In genomic region chr20:54173653-54174451, GRCh38 we compare ENCODE assay signal across 9 cellular contexts. TPM values are rescaled to one million over a fixed set of nuclear protein-coding genes. Genes with fewer than 3 reads are reported as not detected.
DNase-seq lines count a peak whose midpoint lies in the region; ATAC-seq, FAIRE-seq and TF ChIP-seq lines count a peak whose summit lies in the region.
"Had no signal": no experiment of that assay in that cellular context is flagged by ENCODE, and none has a peak within 500 bp of the region (broad histone marks: within the 10 kb centered on the region; RNA-seq: fewer than 3 reads in every experiment).

Gene CYP24A1, minus strand, starts transcription at chr20:54173986. Its CDS starts 407 bp downstream, at chr20:54173579.

- peaks cover 5% of the 10 kb centered on the region for H3K4me1 Mint-ChIP-seq in activated T-helper 2 cell treated with anti-CD3 and anti-CD28 coated beads, Interferon-gamma antibody, Interleukin-2, Interleukin-4, amounts not matched to agents 10 μg/mL and 5 μg/mL and 100 μg/mL, durations not matched to agents 14 hours and 24 hours and 36 hours (ENCODE audit: low read depth)

- peak within 1 kb of the TSS; percentile 30 for H3K4me3 Mint-ChIP-seq in activated T-helper 2 cell treated with anti-CD3 and anti-CD28 coated beads, Interferon-gamma antibody, Interleukin-2, Interleukin-4, amounts not matched to agents 10 μg/mL and 5 μg/mL and 100 μg/mL, durations not matched to agents 14 hours and 24 hours and 36 hours (ENCODE audit: low read depth)
- H3K4me3 Mint-ChIP-seq: activated B cell treated with CpG ODN at 0.5 μM for 24 hours had no signal

- DNase-seq in 8988T (peak; percentile 78), H54 (ENCODE audit: insufficient read length, low spot score) (peak; percentile 55), left kidney (ENCODE audit: low read depth, low spot score) (peak; percentile 39), OCI-M2 (lab: John Stamatoyannopoulos, UW; ENCODE audit: unreplicated experiment) (no peak), C1 segment of cervical spinal cord (lab: John Stamatoyannopoulos, UW) (no peak), globus pallidus (ENCODE audit: low spot score) (no peak)
- DNase-seq in activated T-helper 2 cell treated with anti-CD3 and anti-CD28 coated beads, Interferon-gamma antibody, Interleukin-2, Interleukin-4, amounts not matched to agents 10 μg/mL and 5 μg/mL and 100 μg/mL, durations not matched to agents 14 hours and 24 hours and 36 hours (ENCODE audit: low spot score): no peak
- DNase-seq: activated B cell treated with CpG ODN at 0.5 μM for 24 hours had no signal

- no peaks in the 10 kb centered on the region for H3K9me3 Mint-ChIP-seq in activated T-helper 2 cell treated with anti-CD3 and anti-CD28 coated beads, Interferon-gamma antibody, Interleukin-2, Interleukin-4, amounts not matched to agents 10 μg/mL and 5 μg/mL and 100 μg/mL, durations not matched to agents 14 hours and 24 hours and 36 hours
- H3K9me3 Mint-ChIP-seq: activated B cell treated with CpG ODN at 0.5 μM for 24 hours had no signal

- no peak for FAIRE-seq in H54 (lab: Jason Lieb, UNC)

- ATAC-seq in GM19035 (IDR thresholded peaks at IDR 0.05; ENCODE audit: unreplicated experiment): no peak

- no peak for TF ChIP-seq POLR2A in H54 (IDR thresholded peaks at IDR 0.05; ENCODE audit: low read depth, low read length)

- intact Hi-C loops in activated T-helper 2 cell treated with anti-CD3 and anti-CD28 coated beads, Interferon-gamma antibody, Interleukin-2, Interleukin-4, amounts not matched to agents 10 μg/mL and 5 μg/mL and 100 μg/mL, durations not matched to agents 14 hours and 24 hours and 36 hours (cut with micrococcal nuclease): no loop called here

- H3K36me3 Mint-ChIP-seq in activated T-helper 2 cell treated with anti-CD3 and anti-CD28 coated beads, Interferon-gamma antibody, Interleukin-2, Interleukin-4, amounts not matched to agents 10 μg/mL and 5 μg/mL and 100 μg/mL, durations not matched to agents 14 hours and 24 hours and 36 hours (ENCODE audit: low read depth): no peaks in the 10 kb centered on the region

- no peak within 1 kb of the TSS for H3K27ac Mint-ChIP-seq in activated T-helper 2 cell treated with anti-CD3 and anti-CD28 coated beads, Interferon-gamma antibody, Interleukin-2, Interleukin-4, amounts not matched to agents 10 μg/mL and 5 μg/mL and 100 μg/mL, durations not matched to agents 14 hours and 24 hours and 36 hours
- H3K27ac Mint-ChIP-seq: activated B cell treated with CpG ODN at 0.5 μM for 24 hours had no signal

- H3K27me3 Mint-ChIP-seq in activated T-helper 2 cell treated with anti-CD3 and anti-CD28 coated beads, Interferon-gamma antibody, Interleukin-2, Interleukin-4, amounts not matched to agents 10 μg/mL and 5 μg/mL and 100 μg/mL, durations not matched to agents 14 hours and 24 hours and 36 hours (ENCODE audit: low read depth): peaks cover 74% of the 10 kb centered on the region

RNA-seq across cellular contexts. Expression of gene CYP24A1, which starts in this region (rescaled TPM):
- total RNA-seq in activated T-helper 2 cell treated with anti-CD3 and anti-CD28 coated beads, Interferon-gamma antibody, Interleukin-2, Interleukin-4, amounts not matched to agents 10 μg/mL and 5 μg/mL and 100 μg/mL, durations not matched to agents 14 hours and 24 hours and 36 hours: not detected in 2 replicates
- total RNA-seq: activated B cell treated with CpG ODN at 0.5 μM for 24 hours had no signal

Comparison
In these comparisons a context has a peak if more than half of its experiments do, and no peak if none do; other contexts are left out.
1. DNase-seq: peak in 8988T (single experiment), H54 (single experiment) and left kidney (single experiment); none in activated T-helper 2 cell treated with anti-CD3 and anti-CD28 coated beads, Interferon-gamma antibody, Interleukin-2, Interleukin-4, amounts not matched to agents 10 μg/mL and 5 μg/mL and 100 μg/mL, durations not matched to agents 14 hours and 24 hours and 36 hours (single experiment), OCI-M2 (single experiment), C1 segment of cervical spinal cord (0 of 14) and globus pallidus (single experiment).